ENCODE assay signal across 30 cellular contexts in the genomic region with DNA sequence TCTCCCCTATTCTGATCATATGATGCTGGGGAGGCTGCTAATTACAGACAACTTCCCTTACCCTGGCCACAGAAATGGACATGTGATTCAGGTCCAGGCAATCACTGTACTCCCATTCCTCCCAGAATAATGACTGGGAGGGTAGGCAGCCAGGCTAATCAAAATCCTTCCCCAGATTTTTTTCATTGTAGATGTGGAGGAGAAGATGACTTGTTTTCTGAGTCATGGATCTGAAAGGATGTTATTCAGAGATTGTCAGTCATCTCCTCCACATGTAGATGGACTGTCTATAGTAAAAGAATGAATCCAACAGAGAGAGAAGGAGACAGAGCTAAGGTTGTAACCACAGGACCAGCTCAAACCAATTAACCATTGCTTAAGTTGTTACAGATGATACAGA.
A peak's percentile ranks its signal among the peaks of the same experiment; 100 is the strongest.
DNase-seq lines count a peak whose midpoint lies in the region; ATAC-seq and TF ChIP-seq lines count a peak whose summit lies in the region.
"Had no signal": no experiment of that assay in that cellular context is flagged by ENCODE, and none has a peak within 500 bp of the region (broad histone marks: within the 10 kb centered on the region; RNA-seq: fewer than 3 reads in every experiment).

No MANE protein-coding gene starts in this region.

- TF ChIP-seq EP300 in neural cell (conservative IDR thresholded peaks at IDR 0.05; ENCODE audit: poor library complexity, severe bottlenecking): no peak

- no peaks in the 10 kb centered on the region for H3K27me3 ChIP-seq in BJ (ENCODE audit: control insufficient read depth, insufficient read depth, low read length)
- no peaks in the 10 kb centered on the region for H3K27me3 ChIP-seq in neural cell (ENCODE audit: insufficient read depth, low read depth, low read length)
- H3K27me3 ChIP-seq: BE2C, body of pancreas, esophagus squamous epithelium, thyroid gland, vagina had no signal

- H4K20me1 ChIP-seq in neural cell (ENCODE audit: insufficient read depth): no peaks in the 10 kb centered on the region

- H2AFZ ChIP-seq in neural cell (ENCODE audit: low read depth, low read length): no peak overlapping the region

- H3K4me3 ChIP-seq in BJ (ENCODE audit: low read depth, low read length): no peak overlapping the region
- H3K4me3 ChIP-seq in epithelial cell of esophagus (ENCODE audit: low read length): no peak overlapping the region
- H3K4me3 ChIP-seq in neural cell (ENCODE audit: low read length): peak overlapping the region; percentile 52
- H3K4me3 ChIP-seq: A549, body of pancreas, esophagus squamous epithelium, thyroid gland, vagina had no signal

- TF ChIP-seq CTCF in BJ (IDR thresholded peaks at IDR 0.05; ENCODE audit: insufficient read depth, low read depth, low read length) (no peak), epithelial cell of esophagus (IDR thresholded peaks at IDR 0.05; ENCODE audit: insufficient read depth, low read depth, low read length, missing control alignments) (no peak), neural cell (IDR thresholded peaks at IDR 0.05; ENCODE audit: poor library complexity, severe bottlenecking) (no peak)

- no peaks in the 10 kb centered on the region for H3K79me2 ChIP-seq in neural cell (replicated peaks; ENCODE audit: insufficient read depth, low read length)

- H3K9ac ChIP-seq in neural cell (ENCODE audit: low read length): no peak overlapping the region

- H3K9me3 ChIP-seq in neural cell (ENCODE audit: low read length): peaks cover 4% of the 10 kb centered on the region
- H3K9me3 ChIP-seq: BE2C, thyroid gland, vagina had no signal

- TF ChIP-seq RAD21 in neural cell (conservative IDR thresholded peaks at IDR 0.05): no peak

- no peaks in the 10 kb centered on the region for H3K9me2 ChIP-seq in neural cell (ENCODE audit: insufficient read depth, low read length)

- no peak for ATAC-seq in GM18517 (IDR thresholded peaks at IDR 0.05; ENCODE audit: unreplicated experiment)
- ATAC-seq: A549, body of pancreas, left lobe of liver, right cardiac atrium, T-helper 17 cell had no signal

- CTCF ChIA-PET in BJ (lab: Yijun Ruan, JAX): interaction anchor here (1.4 kb wide), 2 partner anchors 13 to 46 kb away, joined by 3 read pairs; no protein-coding TSS in a partner anchor

- POLR2A ChIA-PET in BJ (lab: Charles Lee): no interaction called here

- H3K27ac ChIP-seq in neural cell (ENCODE audit: low read length): peak overlapping the region; percentile 69
- no peak overlapping the region for H3K27ac ChIP-seq in substantia nigra (ENCODE audit: low read depth, low read length, poor library complexity, severe bottlenecking)
- H3K27ac ChIP-seq: A549, body of pancreas, esophagus squamous epithelium, thyroid gland, vagina had no signal

- H3F3A ChIP-seq in neural cell (ENCODE audit: insufficient read depth, low read length, poor library complexity, severe bottlenecking): peaks cover 4% of the 10 kb centered on the region

- peak; percentile 19 for DNase-seq in BJ (ENCODE audit: low read depth)
- peak; percentile 1 for DNase-seq in HCEC 1CT
- DNase-seq in epithelial cell of esophagus (ENCODE audit: low read depth): peak; percentile 28
- DNase-seq in cortex of kidney (lab: John Stamatoyannopoulos, UW): no peak
- no peak for DNase-seq in NCI-H446 (lab: John Stamatoyannopoulos, UW)
- DNase-seq in substantia nigra (lab: John Stamatoyannopoulos, UW): no peak
- DNase-seq: activated CD4-positive, alpha-beta memory T cell treated with anti-CD3 and anti-CD28 coated beads, Interleukin-2, amount 10 ng/mL, durations not matched to agents 7 days and 5 days; activated CD4-positive, alpha-beta T cell treated with anti-CD3 and anti-CD28 coated beads for 1 hour; activated CD8-positive, alpha-beta memory T cell treated with anti-CD3 and anti-CD28 coated beads, Interleukin-2, amount 50 U/mL, for 4 hours; activated naive CD4-positive, alpha-beta T cell treated with Interleukin-2 at 50 U/mL for 16 hours; BE2C; body of pancreas; dermis blood vessel endothelial cell; DMS153; endodermal cell; esophagus squamous epithelium; hippocampal formation; IMR-90; NCI-H1694; NCI-H446 treated with DMSO at 0.1 percent for 48 hours; nephron progenitor cell; right cardiac atrium; stimulated activated CD4-positive, alpha-beta T cell treated with anti-CD3 and anti-CD28 coated beads, Interleukin-1b, Interleukin-23, amount 100 ng/mL, for 48 hours; T-helper 17 cell; thyroid gland had no signal

- no peak overlapping the region for H3K4me2 ChIP-seq in neural cell (ENCODE audit: low read length)
- H3K4me2 ChIP-seq: A549 had no signal

- H3K36me3 ChIP-seq in BJ (ENCODE audit: control insufficient read depth, insufficient read depth, low read length) (no peaks in the 10 kb centered on the region), neural cell (ENCODE audit: insufficient read depth, low read length) (no peaks in the 10 kb centered on the region)
- H3K36me3 ChIP-seq: BE2C, esophagus squamous epithelium, thyroid gland, vagina had no signal

TF ChIP-seq in neural cell, 6 proteins besides CTCF, POLR2A, EP300 and RAD21:
- TF ChIP-seq TAF1 (IDR thresholded peaks at IDR 0.05; ENCODE audit: low read depth) (no peak), EZH2 (IDR thresholded peaks at IDR 0.05; ENCODE audit: borderline replicate concordance, insufficient read depth, low read length, poor library complexity, severe bottlenecking) (no peak), POLR2AphosphoS5 (IDR thresholded peaks at IDR 0.05) (no peak), SMC3 (conservative IDR thresholded peaks at IDR 0.05; ENCODE audit: poor library complexity) (no peak), MXI1 (conservative IDR thresholded peaks at IDR 0.05; ENCODE audit: poor library complexity, severe bottlenecking) (no peak)
- TF ChIP-seq, protein P1, sequence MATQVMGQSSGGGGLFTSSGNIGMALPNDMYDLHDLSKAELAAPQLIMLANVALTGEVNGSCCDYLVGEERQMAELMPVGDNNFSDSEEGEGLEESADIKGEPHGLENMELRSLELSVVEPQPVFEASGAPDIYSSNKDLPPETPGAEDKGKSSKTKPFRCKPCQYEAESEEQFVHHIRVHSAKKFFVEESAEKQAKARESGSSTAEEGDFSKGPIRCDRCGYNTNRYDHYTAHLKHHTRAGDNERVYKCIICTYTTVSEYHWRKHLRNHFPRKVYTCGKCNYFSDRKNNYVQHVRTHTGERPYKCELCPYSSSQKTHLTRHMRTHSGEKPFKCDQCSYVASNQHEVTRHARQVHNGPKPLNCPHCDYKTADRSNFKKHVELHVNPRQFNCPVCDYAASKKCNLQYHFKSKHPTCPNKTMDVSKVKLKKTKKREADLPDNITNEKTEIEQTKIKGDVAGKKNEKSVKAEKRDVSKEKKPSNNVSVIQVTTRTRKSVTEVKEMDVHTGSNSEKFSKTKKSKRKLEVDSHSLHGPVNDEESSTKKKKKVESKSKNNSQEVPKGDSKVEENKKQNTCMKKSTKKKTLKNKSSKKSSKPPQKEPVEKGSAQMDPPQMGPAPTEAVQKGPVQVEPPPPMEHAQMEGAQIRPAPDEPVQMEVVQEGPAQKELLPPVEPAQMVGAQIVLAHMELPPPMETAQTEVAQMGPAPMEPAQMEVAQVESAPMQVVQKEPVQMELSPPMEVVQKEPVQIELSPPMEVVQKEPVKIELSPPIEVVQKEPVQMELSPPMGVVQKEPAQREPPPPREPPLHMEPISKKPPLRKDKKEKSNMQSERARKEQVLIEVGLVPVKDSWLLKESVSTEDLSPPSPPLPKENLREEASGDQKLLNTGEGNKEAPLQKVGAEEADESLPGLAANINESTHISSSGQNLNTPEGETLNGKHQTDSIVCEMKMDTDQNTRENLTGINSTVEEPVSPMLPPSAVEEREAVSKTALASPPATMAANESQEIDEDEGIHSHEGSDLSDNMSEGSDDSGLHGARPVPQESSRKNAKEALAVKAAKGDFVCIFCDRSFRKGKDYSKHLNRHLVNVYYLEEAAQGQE (IDR thresholded peaks at IDR 0.05; ENCODE audit: borderline replicate concordance): no peak

Comparison
In these comparisons a context has a peak if more than half of its experiments do, and no peak if none do; other contexts are left out.
1. DNase-seq: peak in BJ (single experiment), HCEC 1CT (single experiment) and epithelial cell of esophagus (single experiment); none in cortex of kidney (single experiment), NCI-H446 (0 of 2) and substantia nigra (0 of 49).